Comparison of ENCODE assay signal across 8 cellular contexts in the genomic region with DNA sequence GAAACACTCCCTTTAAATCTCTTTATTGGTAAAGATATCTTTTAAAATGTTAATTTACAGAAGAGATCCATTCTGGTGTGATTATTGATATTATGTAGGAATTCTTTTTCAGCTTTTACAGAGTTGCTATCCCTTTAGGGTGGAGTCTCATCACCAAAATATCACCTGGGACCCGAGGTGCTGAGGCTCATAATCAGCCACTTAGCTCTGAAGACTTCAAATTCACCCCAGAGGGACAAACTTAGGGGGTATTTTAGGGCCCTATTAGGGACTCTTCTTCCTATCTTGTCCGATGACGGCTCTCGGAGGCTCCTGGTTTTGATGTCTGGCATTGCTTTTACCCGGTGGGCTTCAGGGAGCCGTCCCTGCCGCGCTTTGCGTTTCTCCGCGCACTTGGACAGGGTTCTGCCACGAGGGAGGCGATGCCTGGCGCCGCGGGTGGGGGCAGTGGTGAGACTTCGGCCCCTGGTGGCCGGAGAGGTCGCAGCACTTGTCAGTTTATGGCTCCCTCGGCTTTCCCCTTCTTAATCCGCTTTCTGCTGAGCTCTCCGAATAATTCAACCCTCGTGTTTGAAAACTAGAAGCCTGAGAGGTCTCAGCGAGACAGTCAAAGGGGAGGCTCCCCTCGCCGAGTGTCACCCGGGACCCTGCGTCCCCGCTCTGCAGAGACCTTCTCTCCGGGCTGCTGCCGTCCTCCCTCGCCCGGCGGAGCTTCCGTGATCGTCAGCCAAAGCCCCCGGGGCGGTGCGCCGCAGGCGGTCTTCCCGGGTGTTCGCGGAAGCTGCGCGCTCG. TPM values are rescaled to one million over a fixed set of nuclear protein-coding genes. Genes with fewer than 3 reads are reported as not detected.
DNase-seq lines count a peak whose midpoint lies in the region; ATAC-seq and TF ChIP-seq lines count a peak whose summit lies in the region.

No MANE protein-coding gene starts in this region.

- H3K27ac Mint-ChIP-seq in activated T-helper 17 cell treated with anti-CD3 and anti-CD28 coated beads, Interleukin-2, amount 50 U/mL, for 72 hours, result peak overlapping the region; percentile 2
- H3K27ac Mint-ChIP-seq in stimulated activated naive CD8-positive, alpha-beta T cell treated with anti-CD3 and anti-CD28 coated beads, Interleukin-15, Interleukin-2, amounts not matched to agents 100 ng/mL and 50 ng/mL, for 24 hours, result peak overlapping the region; percentile 28

- H3K27ac ChIP-seq in BLaER1, result peak overlapping the region; percentile 88
- no peak overlapping the region for H3K27ac ChIP-seq in neural cell (ENCODE audit: low read length)

- H3K36me3 Mint-ChIP-seq in activated T-helper 17 cell treated with anti-CD3 and anti-CD28 coated beads, Interleukin-2, amount 50 U/mL, for 72 hours (ENCODE audit: low read depth), result no peaks in the 10 kb centered on the region
- H3K36me3 Mint-ChIP-seq in stimulated activated naive CD8-positive, alpha-beta T cell treated with anti-CD3 and anti-CD28 coated beads, Interleukin-15, Interleukin-2, amounts not matched to agents 100 ng/mL and 50 ng/mL, for 24 hours (ENCODE audit: low read depth), result no peaks in the 10 kb centered on the region

- TF ChIP-seq EP300 in neural cell (conservative IDR thresholded peaks at IDR 0.05; ENCODE audit: poor library complexity, severe bottlenecking), result no peak

- H3K9ac ChIP-seq in BLaER1 (peak overlapping the region; percentile 85), neural cell (ENCODE audit: low read length) (no peak overlapping the region)

- H4K20me1 ChIP-seq in BLaER1 (no peaks in the 10 kb centered on the region), neural cell (ENCODE audit: insufficient read depth) (no peaks in the 10 kb centered on the region)

- H3F3A ChIP-seq in neural cell (ENCODE audit: insufficient read depth, low read length, poor library complexity, severe bottlenecking), result no peaks in the 10 kb centered on the region

- H3K36me3 ChIP-seq in BLaER1 (no peaks in the 10 kb centered on the region), neural cell (ENCODE audit: insufficient read depth, low read length) (no peaks in the 10 kb centered on the region)

- H3K27me3 ChIP-seq in BLaER1 (no peaks in the 10 kb centered on the region), neural cell (ENCODE audit: insufficient read depth, low read depth, low read length) (peaks cover 38% of the 10 kb centered on the region)

- peak; percentile 41 for TF ChIP-seq CTCF in neural cell (IDR thresholded peaks at IDR 0.05; ENCODE audit: poor library complexity, severe bottlenecking)

- TF ChIP-seq RAD21 in neural cell (conservative IDR thresholded peaks at IDR 0.05), result no peak

- no peak overlapping the region for H2AFZ ChIP-seq in neural cell (ENCODE audit: low read depth, low read length)

- H3K4me3 ChIP-seq in BLaER1 (peak overlapping the region; percentile 77), neural cell (ENCODE audit: low read length) (peak overlapping the region; percentile 63)

- H3K4me1 ChIP-seq in BLaER1, result peaks cover 10% of the 10 kb centered on the region

- H3K4me2 ChIP-seq in BLaER1 (peak overlapping the region; percentile 76), neural cell (ENCODE audit: low read length) (no peak overlapping the region)

- H3K9me3 ChIP-seq in BLaER1, result no peaks in the 10 kb centered on the region
- H3K9me3 ChIP-seq in neural cell (ENCODE audit: low read length), result no peaks in the 10 kb centered on the region

- H3K79me2 ChIP-seq in neural cell (replicated peaks; ENCODE audit: insufficient read depth, low read length), result no peaks in the 10 kb centered on the region

- no peaks in the 10 kb centered on the region for H3K9me3 Mint-ChIP-seq in activated T-helper 17 cell treated with anti-CD3 and anti-CD28 coated beads, Interleukin-2, amount 50 U/mL, for 72 hours
- no peaks in the 10 kb centered on the region for H3K9me3 Mint-ChIP-seq in stimulated activated naive CD8-positive, alpha-beta T cell treated with anti-CD3 and anti-CD28 coated beads, Interleukin-15, Interleukin-2, amounts not matched to agents 100 ng/mL and 50 ng/mL, for 24 hours

- H3K9me2 ChIP-seq in neural cell (ENCODE audit: insufficient read depth, low read length), result no peaks in the 10 kb centered on the region

- no peaks in the 10 kb centered on the region for H3K4me1 Mint-ChIP-seq in activated T-helper 17 cell treated with anti-CD3 and anti-CD28 coated beads, Interleukin-2, amount 50 U/mL, for 72 hours
- peaks cover 4% of the 10 kb centered on the region for H3K4me1 Mint-ChIP-seq in stimulated activated naive CD8-positive, alpha-beta T cell treated with anti-CD3 and anti-CD28 coated beads, Interleukin-15, Interleukin-2, amounts not matched to agents 100 ng/mL and 50 ng/mL, for 24 hours (ENCODE audit: low read depth)

- ATAC-seq in GM19023 (IDR thresholded peaks at IDR 0.05; ENCODE audit: unreplicated experiment), result peak; percentile 99
- peak; percentile 97 for ATAC-seq in HG03139 (IDR thresholded peaks at IDR 0.05; ENCODE audit: unreplicated experiment)
- peak; percentile 97 for ATAC-seq in activated T-helper 17 cell treated with anti-CD3 and anti-CD28 coated beads, Interleukin-2, amount 50 U/mL, for 72 hours (replicated peaks)

- peak; percentile 53 for DNase-seq in OCI-M2 (lab: John Stamatoyannopoulos, UW; ENCODE audit: unreplicated experiment)
- peak; percentile 27 for DNase-seq in fibroblast of the conjunctiva (ENCODE audit: low read depth)

- no peaks in the 10 kb centered on the region for H3K27me3 Mint-ChIP-seq in activated T-helper 17 cell treated with anti-CD3 and anti-CD28 coated beads, Interleukin-2, amount 50 U/mL, for 72 hours
- H3K27me3 Mint-ChIP-seq in stimulated activated naive CD8-positive, alpha-beta T cell treated with anti-CD3 and anti-CD28 coated beads, Interleukin-15, Interleukin-2, amounts not matched to agents 100 ng/mL and 50 ng/mL, for 24 hours, result peaks cover 29% of the 10 kb centered on the region

- H3K4me3 Mint-ChIP-seq in activated T-helper 17 cell treated with anti-CD3 and anti-CD28 coated beads, Interleukin-2, amount 50 U/mL, for 72 hours, result peak overlapping the region; percentile 62
- peak overlapping the region; percentile 84 for H3K4me3 Mint-ChIP-seq in stimulated activated naive CD8-positive, alpha-beta T cell treated with anti-CD3 and anti-CD28 coated beads, Interleukin-15, Interleukin-2, amounts not matched to agents 100 ng/mL and 50 ng/mL, for 24 hours

TF ChIP-seq in neural cell, 6 proteins besides CTCF, POLR2A, EP300 and RAD21:
- no peak for TF ChIP-seq SMC3 (conservative IDR thresholded peaks at IDR 0.05; ENCODE audit: poor library complexity)
- TF ChIP-seq TAF1 (IDR thresholded peaks at IDR 0.05; ENCODE audit: low read depth), result no peak
- no peak for TF ChIP-seq MXI1 (conservative IDR thresholded peaks at IDR 0.05; ENCODE audit: poor library complexity, severe bottlenecking)
- TF ChIP-seq, protein P1, sequence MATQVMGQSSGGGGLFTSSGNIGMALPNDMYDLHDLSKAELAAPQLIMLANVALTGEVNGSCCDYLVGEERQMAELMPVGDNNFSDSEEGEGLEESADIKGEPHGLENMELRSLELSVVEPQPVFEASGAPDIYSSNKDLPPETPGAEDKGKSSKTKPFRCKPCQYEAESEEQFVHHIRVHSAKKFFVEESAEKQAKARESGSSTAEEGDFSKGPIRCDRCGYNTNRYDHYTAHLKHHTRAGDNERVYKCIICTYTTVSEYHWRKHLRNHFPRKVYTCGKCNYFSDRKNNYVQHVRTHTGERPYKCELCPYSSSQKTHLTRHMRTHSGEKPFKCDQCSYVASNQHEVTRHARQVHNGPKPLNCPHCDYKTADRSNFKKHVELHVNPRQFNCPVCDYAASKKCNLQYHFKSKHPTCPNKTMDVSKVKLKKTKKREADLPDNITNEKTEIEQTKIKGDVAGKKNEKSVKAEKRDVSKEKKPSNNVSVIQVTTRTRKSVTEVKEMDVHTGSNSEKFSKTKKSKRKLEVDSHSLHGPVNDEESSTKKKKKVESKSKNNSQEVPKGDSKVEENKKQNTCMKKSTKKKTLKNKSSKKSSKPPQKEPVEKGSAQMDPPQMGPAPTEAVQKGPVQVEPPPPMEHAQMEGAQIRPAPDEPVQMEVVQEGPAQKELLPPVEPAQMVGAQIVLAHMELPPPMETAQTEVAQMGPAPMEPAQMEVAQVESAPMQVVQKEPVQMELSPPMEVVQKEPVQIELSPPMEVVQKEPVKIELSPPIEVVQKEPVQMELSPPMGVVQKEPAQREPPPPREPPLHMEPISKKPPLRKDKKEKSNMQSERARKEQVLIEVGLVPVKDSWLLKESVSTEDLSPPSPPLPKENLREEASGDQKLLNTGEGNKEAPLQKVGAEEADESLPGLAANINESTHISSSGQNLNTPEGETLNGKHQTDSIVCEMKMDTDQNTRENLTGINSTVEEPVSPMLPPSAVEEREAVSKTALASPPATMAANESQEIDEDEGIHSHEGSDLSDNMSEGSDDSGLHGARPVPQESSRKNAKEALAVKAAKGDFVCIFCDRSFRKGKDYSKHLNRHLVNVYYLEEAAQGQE (IDR thresholded peaks at IDR 0.05; ENCODE audit: borderline replicate concordance), result no peak
- TF ChIP-seq POLR2AphosphoS5 (IDR thresholded peaks at IDR 0.05), result no peak
- TF ChIP-seq EZH2 (IDR thresholded peaks at IDR 0.05; ENCODE audit: borderline replicate concordance, insufficient read depth, low read length, poor library complexity, severe bottlenecking), result no peak

RNA-seq across cellular contexts. Expression of a gene that starts 27.8 kb away (rescaled TPM):
- total RNA-seq in activated T-helper 17 cell treated with anti-CD3 and anti-CD28 coated beads, Interleukin-2, amount 50 U/mL, for 72 hours, result under 1 TPM in 1 of 2 donors, not detected in 1; 0.16 TPM
- 0.07 and 0.58 TPM in 2 replicates for polyA plus RNA-seq in neural cell
- polyA minus RNA-seq in neural cell, result 0.12 and 0.49 TPM in 2 replicates
